1 cellular context compared by ENCODE assay signal in genomic region chr7:102860351-102860811, GRCh38.
TF ChIP-seq lines count a peak whose summit lies in the region.

No MANE protein-coding gene starts in this region.

TF ChIP-seq in A549, 52 proteins besides CTCF, POLR2A, EP300 and RAD21 (continued from another document):
- TF ChIP-seq, protein P1, sequence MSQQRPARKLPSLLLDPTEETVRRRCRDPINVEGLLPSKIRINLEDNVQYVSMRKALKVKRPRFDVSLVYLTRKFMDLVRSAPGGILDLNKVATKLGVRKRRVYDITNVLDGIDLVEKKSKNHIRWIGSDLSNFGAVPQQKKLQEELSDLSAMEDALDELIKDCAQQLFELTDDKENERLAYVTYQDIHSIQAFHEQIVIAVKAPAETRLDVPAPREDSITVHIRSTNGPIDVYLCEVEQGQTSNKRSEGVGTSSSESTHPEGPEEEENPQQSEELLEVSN (IDR thresholded peaks at IDR 0.05; ENCODE audit: borderline replicate concordance, low read depth), result no peak
- TF ChIP-seq EHF (CRISPR knock-in tag; IDR thresholded peaks at IDR 0.05), result no peak
- TF ChIP-seq, protein P2, sequence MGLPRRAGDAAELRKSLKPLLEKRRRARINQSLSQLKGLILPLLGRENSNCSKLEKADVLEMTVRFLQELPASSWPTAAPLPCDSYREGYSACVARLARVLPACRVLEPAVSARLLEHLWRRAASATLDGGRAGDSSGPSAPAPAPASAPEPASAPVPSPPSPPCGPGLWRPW (IDR thresholded peaks at IDR 0.05), result no peak
